18 cellular contexts compared by ENCODE assay signal in the genomic region with DNA sequence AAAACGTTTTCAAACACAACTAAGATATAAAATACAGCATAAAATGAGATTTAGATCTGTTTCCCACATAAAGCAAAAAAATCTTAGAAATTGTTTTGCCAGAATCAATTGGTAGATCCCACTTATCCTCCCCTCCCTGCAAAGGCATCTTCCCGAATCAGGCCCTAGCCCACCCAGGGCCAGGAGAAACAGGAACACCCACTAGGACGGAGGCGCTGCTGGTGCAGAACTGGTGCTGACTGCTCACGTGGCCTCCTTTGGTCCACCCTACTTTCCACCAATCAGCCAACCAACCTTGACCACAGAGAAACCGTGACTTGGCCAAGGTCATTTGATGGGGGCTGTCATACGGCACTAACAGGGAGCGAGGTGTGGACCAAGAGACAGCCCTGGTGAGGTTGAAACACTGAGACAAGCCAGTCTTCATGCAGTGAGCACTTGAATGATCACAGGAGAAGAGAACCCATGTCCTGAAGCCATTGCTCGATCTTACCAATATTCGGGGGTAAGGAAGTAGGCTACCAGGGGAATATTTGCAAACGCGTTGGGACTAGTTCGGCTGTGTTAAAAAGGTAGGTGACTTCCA. TPM values are rescaled to one million over a fixed set of nuclear protein-coding genes. Genes with fewer than 3 reads are reported as not detected.
A peak's percentile ranks its signal among the peaks of the same experiment; 100 is the strongest.
DNase-seq lines count a peak whose midpoint lies in the region; ATAC-seq and TF ChIP-seq lines count a peak whose summit lies in the region.
"Had no signal": no experiment of that assay in that cellular context is flagged by ENCODE, and none has a peak within 500 bp of the region (broad histone marks: within the 10 kb centered on the region; RNA-seq: fewer than 3 reads in every experiment).

No MANE protein-coding gene starts in this region.

- H3K4me1 Mint-ChIP-seq in activated naive CD4-positive, alpha-beta T cell treated with anti-CD3 and anti-CD28 coated beads for 36 hours (ENCODE audit: low read depth): peaks cover 45% of the 10 kb centered on the region
- H3K4me1 Mint-ChIP-seq in WTC11: peaks cover 9% of the 10 kb centered on the region
- H3K4me1 Mint-ChIP-seq in endothelial cell (ENCODE audit: unreplicated experiment): peaks cover 6% of the 10 kb centered on the region
- peaks cover 25 to 51% of the 10 kb centered on the region in 2 donors for H3K4me1 Mint-ChIP-seq in stimulated activated naive B cell treated with anti-CD40 and anti-IgM and Interleukin-4, amounts not matched to agents 10 μg/mL and 1 μg/mL and 100 μg/mL, for 72 hours
- peaks cover 34% of the 10 kb centered on the region for H3K4me1 Mint-ChIP-seq in stimulated activated memory B cell treated with anti-CD40 and anti-IgM and Interleukin-4, amounts not matched to agents 10 μg/mL and 1 μg/mL and 100 μg/mL, for 72 hours

- POLR2A ChIA-PET in WTC11 (lab: Charles Lee): no interaction called here

- no peak overlapping the region for H3K4me3 Mint-ChIP-seq in activated naive CD4-positive, alpha-beta T cell treated with anti-CD3 and anti-CD28 coated beads for 36 hours
- no peak overlapping the region for H3K4me3 Mint-ChIP-seq in WTC11
- peak overlapping the region; percentile 31 for H3K4me3 Mint-ChIP-seq in endothelial cell (ENCODE audit: unreplicated experiment)
- no peak overlapping the region for H3K4me3 Mint-ChIP-seq in stimulated activated naive B cell treated with anti-CD40 and anti-IgM and Interleukin-4, amounts not matched to agents 10 μg/mL and 1 μg/mL and 100 μg/mL, for 72 hours
- H3K4me3 Mint-ChIP-seq in stimulated activated memory B cell treated with anti-CD40 and anti-IgM and Interleukin-4, amounts not matched to agents 10 μg/mL and 1 μg/mL and 100 μg/mL, for 72 hours: no peak overlapping the region
- H3K4me3 Mint-ChIP-seq: T-cell had no signal

- CTCF ChIA-PET in activated naive CD4-positive, alpha-beta T cell treated with anti-CD3 and anti-CD28 coated beads for 36 hours (lab: Charles Lee): no interaction called here
- CTCF ChIA-PET in WTC11 (lab: Charles Lee): no interaction called here

- no peak for ATAC-seq in WTC11
- no peak for ATAC-seq in stimulated activated naive B cell treated with anti-CD40 and anti-IgM and Interleukin-4, amounts not matched to agents 10 μg/mL and 1 μg/mL and 100 μg/mL, for 72 hours (replicated peaks)
- ATAC-seq in HG02938 (IDR thresholded peaks at IDR 0.05; ENCODE audit: unreplicated experiment): no peak
- no peak for ATAC-seq in stimulated activated memory B cell treated with anti-CD40 and anti-IgM and Interleukin-4, amounts not matched to agents 10 μg/mL and 1 μg/mL and 100 μg/mL, for 72 hours
- ATAC-seq: naive thymus-derived CD4-positive, alpha-beta T cell; T-cell had no signal

- no peak for DNase-seq in activated naive CD4-positive, alpha-beta T cell treated with anti-CD3 and anti-CD28 coated beads for 36 hours
- no peak for DNase-seq in activated naive CD4-positive, alpha-beta T cell treated with anti-CD3 and anti-CD28 coated beads, Interleukin-2, amount 50 U/mL, for 16 hours
- DNase-seq in WTC11 (ENCODE audit: low spot score): no peak
- no peak for DNase-seq in endothelial cell (ENCODE audit: low spot score)
- no peak for DNase-seq in stimulated activated naive B cell treated with anti-CD40 and anti-IgM and Interleukin-4, amounts not matched to agents 10 μg/mL and 1 μg/mL and 100 μg/mL, for 72 hours
- no peak for DNase-seq in NCI-H524 treated with DMSO at 0.1 percent for 48 hours (lab: John Stamatoyannopoulos, UW)
- DNase-seq: activated CD8-positive, alpha-beta memory T cell treated with anti-CD3 and anti-CD28 coated beads, Interleukin-2, amount 50 U/mL, for 4 hours; central memory CD4-positive, alpha-beta T cell; COR-L47; effector CD4-positive, alpha-beta T cell; head of caudate nucleus; MM.1S; naive thymus-derived CD4-positive, alpha-beta T cell; NCI-H1694; stomach; T-cell had no signal

- no peak for TF ChIP-seq CTCF in WTC11 (IDR thresholded peaks at IDR 0.05)
- TF ChIP-seq CTCF in endothelial cell (IDR thresholded peaks at IDR 0.05; ENCODE audit: unreplicated experiment): no peak

- no peaks in the 10 kb centered on the region for H3K9me3 Mint-ChIP-seq in activated naive CD4-positive, alpha-beta T cell treated with anti-CD3 and anti-CD28 coated beads for 36 hours
- H3K9me3 Mint-ChIP-seq in WTC11 (no peaks in the 10 kb centered on the region), endothelial cell (ENCODE audit: unreplicated experiment) (no peaks in the 10 kb centered on the region)
- H3K9me3 Mint-ChIP-seq in stimulated activated naive B cell treated with anti-CD40 and anti-IgM and Interleukin-4, amounts not matched to agents 10 μg/mL and 1 μg/mL and 100 μg/mL, for 72 hours: no peaks in the 10 kb centered on the region
- no peaks in the 10 kb centered on the region for H3K9me3 Mint-ChIP-seq in stimulated activated memory B cell treated with anti-CD40 and anti-IgM and Interleukin-4, amounts not matched to agents 10 μg/mL and 1 μg/mL and 100 μg/mL, for 72 hours
- H3K9me3 Mint-ChIP-seq: naive thymus-derived CD4-positive, alpha-beta T cell; T-cell had no signal

- H3K36me3 Mint-ChIP-seq in activated naive CD4-positive, alpha-beta T cell treated with anti-CD3 and anti-CD28 coated beads for 36 hours (ENCODE audit: low read depth): peaks cover 60% of the 10 kb centered on the region
- H3K36me3 Mint-ChIP-seq in WTC11 (peaks cover 63% of the 10 kb centered on the region), endothelial cell (ENCODE audit: low read depth, unreplicated experiment) (peaks cover 48% of the 10 kb centered on the region)
- peaks cover 39 to 64% of the 10 kb centered on the region in 2 donors for H3K36me3 Mint-ChIP-seq in stimulated activated naive B cell treated with anti-CD40 and anti-IgM and Interleukin-4, amounts not matched to agents 10 μg/mL and 1 μg/mL and 100 μg/mL, for 72 hours
- peaks cover 76% of the 10 kb centered on the region for H3K36me3 Mint-ChIP-seq in stimulated activated memory B cell treated with anti-CD40 and anti-IgM and Interleukin-4, amounts not matched to agents 10 μg/mL and 1 μg/mL and 100 μg/mL, for 72 hours

- H3K27ac Mint-ChIP-seq in activated naive CD4-positive, alpha-beta T cell treated with anti-CD3 and anti-CD28 coated beads for 36 hours: peak overlapping the region; percentile 90
- H3K27ac Mint-ChIP-seq in WTC11 (peak overlapping the region; percentile 34), endothelial cell (ENCODE audit: unreplicated experiment) (peak overlapping the region; percentile 45)
- peak overlapping the region; percentile 10 for H3K27ac Mint-ChIP-seq in stimulated activated naive B cell treated with anti-CD40 and anti-IgM and Interleukin-4, amounts not matched to agents 10 μg/mL and 1 μg/mL and 100 μg/mL, for 72 hours
- no peak overlapping the region for H3K27ac Mint-ChIP-seq in stimulated activated memory B cell treated with anti-CD40 and anti-IgM and Interleukin-4, amounts not matched to agents 10 μg/mL and 1 μg/mL and 100 μg/mL, for 72 hours

- intact Hi-C loops in activated naive CD4-positive, alpha-beta T cell treated with anti-CD3 and anti-CD28 coated beads for 36 hours (cut with micrococcal nuclease): no loop called here

- no peaks in the 10 kb centered on the region for H3K27me3 Mint-ChIP-seq in activated naive CD4-positive, alpha-beta T cell treated with anti-CD3 and anti-CD28 coated beads for 36 hours (ENCODE audit: low read depth)
- no peaks in the 10 kb centered on the region for H3K27me3 Mint-ChIP-seq in WTC11 (ENCODE audit: low read depth)
- H3K27me3 Mint-ChIP-seq in endothelial cell (ENCODE audit: unreplicated experiment): peaks cover 5% of the 10 kb centered on the region
- H3K27me3 Mint-ChIP-seq in stimulated activated naive B cell treated with anti-CD40 and anti-IgM and Interleukin-4, amounts not matched to agents 10 μg/mL and 1 μg/mL and 100 μg/mL, for 72 hours: no peaks in the 10 kb centered on the region
- H3K27me3 Mint-ChIP-seq in stimulated activated memory B cell treated with anti-CD40 and anti-IgM and Interleukin-4, amounts not matched to agents 10 μg/mL and 1 μg/mL and 100 μg/mL, for 72 hours: no peaks in the 10 kb centered on the region
- H3K27me3 Mint-ChIP-seq: naive thymus-derived CD4-positive, alpha-beta T cell; T-cell had no signal

TF ChIP-seq in WTC11, 78 proteins besides CTCF, POLR2A, EP300 and RAD21 (continues in another document):
- TF ChIP-seq ELF4 (CRISPR knock-in tag; IDR thresholded peaks at IDR 0.05; ENCODE audit: low read depth): no peak
- no peak for TF ChIP-seq SOX15 (CRISPR knock-in tag; IDR thresholded peaks at IDR 0.05)
- TF ChIP-seq, protein P1, sequence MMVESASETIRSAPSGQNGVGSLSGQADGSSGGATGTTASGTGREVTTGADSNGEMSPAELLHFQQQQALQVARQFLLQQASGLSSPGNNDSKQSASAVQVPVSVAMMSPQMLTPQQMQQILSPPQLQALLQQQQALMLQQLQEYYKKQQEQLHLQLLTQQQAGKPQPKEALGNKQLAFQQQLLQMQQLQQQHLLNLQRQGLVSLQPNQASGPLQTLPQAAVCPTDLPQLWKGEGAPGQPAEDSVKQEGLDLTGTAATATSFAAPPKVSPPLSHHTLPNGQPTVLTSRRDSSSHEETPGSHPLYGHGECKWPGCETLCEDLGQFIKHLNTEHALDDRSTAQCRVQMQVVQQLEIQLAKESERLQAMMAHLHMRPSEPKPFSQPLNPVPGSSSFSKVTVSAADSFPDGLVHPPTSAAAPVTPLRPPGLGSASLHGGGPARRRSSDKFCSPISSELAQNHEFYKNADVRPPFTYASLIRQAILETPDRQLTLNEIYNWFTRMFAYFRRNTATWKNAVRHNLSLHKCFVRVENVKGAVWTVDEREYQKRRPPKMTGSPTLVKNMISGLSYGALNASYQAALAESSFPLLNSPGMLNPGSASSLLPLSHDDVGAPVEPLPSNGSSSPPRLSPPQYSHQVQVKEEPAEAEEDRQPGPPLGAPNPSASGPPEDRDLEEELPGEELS (CRISPR knock-in tag; IDR thresholded peaks at IDR 0.05): no peak
- TF ChIP-seq ATF1 (CRISPR knock-in tag; IDR thresholded peaks at IDR 0.05): no peak
- TF ChIP-seq ESRRA (CRISPR knock-in tag; IDR thresholded peaks at IDR 0.05; ENCODE audit: borderline replicate concordance): no peak

RNA-seq across cellular contexts. Expression of a gene that starts 5.2 kb away (rescaled TPM):
- total RNA-seq in activated naive CD4-positive, alpha-beta T cell treated with anti-CD3 and anti-CD28 coated beads for 36 hours: 10 to 100 TPM; 15.0 to 16.2 TPM
- total RNA-seq in WTC11 (2021) (26.3 to 33.3 TPM (median 28.8 TPM) in 3 replicates), endothelial cell (ENCODE audit: unreplicated experiment) (11.9 TPM)

RNA-seq across cellular contexts. Expression of a gene that starts 5.3 kb away (rescaled TPM):
- 10 to 100 TPM; 24.9 to 27.8 TPM for total RNA-seq in activated naive CD4-positive, alpha-beta T cell treated with anti-CD3 and anti-CD28 coated beads for 36 hours
- total RNA-seq in WTC11 (2021) (33.3 to 36.4 TPM (median 35.6 TPM) in 3 replicates), endothelial cell (ENCODE audit: unreplicated experiment) (36.2 TPM)

RNA-seq across cellular contexts. Expression of a gene that starts 13.6 kb away (rescaled TPM):
- total RNA-seq in activated naive CD4-positive, alpha-beta T cell treated with anti-CD3 and anti-CD28 coated beads for 36 hours: 1,000 to 10,000 TPM; 3,985 to 4,111 TPM
- total RNA-seq in WTC11 (2021): 2,747 to 3,149 TPM (median 3,142 TPM) in 3 replicates
- total RNA-seq in endothelial cell (ENCODE audit: unreplicated experiment): 2,006 TPM

RNA-seq across cellular contexts. Expression of a gene that starts 13.7 kb away (rescaled TPM):
- 10 to 100 TPM; 18.4 to 21.5 TPM for total RNA-seq in activated naive CD4-positive, alpha-beta T cell treated with anti-CD3 and anti-CD28 coated beads for 36 hours
- total RNA-seq in WTC11 (2021): 51.2 to 59.5 TPM (median 55.3 TPM) in 3 replicates
- 32.9 TPM for total RNA-seq in endothelial cell (ENCODE audit: unreplicated experiment)

RNA-seq across cellular contexts. Expression of a gene that starts 14.3 kb away (rescaled TPM):
- 100 to 1,000 TPM; 299 to 302 TPM for total RNA-seq in activated naive CD4-positive, alpha-beta T cell treated with anti-CD3 and anti-CD28 coated beads for 36 hours
- total RNA-seq in WTC11 (2021) (171 to 173 TPM (median 173 TPM) in 3 replicates), endothelial cell (ENCODE audit: unreplicated experiment) (169 TPM)
